ENCODE assay signal across 8 cellular contexts in the genomic region with DNA sequence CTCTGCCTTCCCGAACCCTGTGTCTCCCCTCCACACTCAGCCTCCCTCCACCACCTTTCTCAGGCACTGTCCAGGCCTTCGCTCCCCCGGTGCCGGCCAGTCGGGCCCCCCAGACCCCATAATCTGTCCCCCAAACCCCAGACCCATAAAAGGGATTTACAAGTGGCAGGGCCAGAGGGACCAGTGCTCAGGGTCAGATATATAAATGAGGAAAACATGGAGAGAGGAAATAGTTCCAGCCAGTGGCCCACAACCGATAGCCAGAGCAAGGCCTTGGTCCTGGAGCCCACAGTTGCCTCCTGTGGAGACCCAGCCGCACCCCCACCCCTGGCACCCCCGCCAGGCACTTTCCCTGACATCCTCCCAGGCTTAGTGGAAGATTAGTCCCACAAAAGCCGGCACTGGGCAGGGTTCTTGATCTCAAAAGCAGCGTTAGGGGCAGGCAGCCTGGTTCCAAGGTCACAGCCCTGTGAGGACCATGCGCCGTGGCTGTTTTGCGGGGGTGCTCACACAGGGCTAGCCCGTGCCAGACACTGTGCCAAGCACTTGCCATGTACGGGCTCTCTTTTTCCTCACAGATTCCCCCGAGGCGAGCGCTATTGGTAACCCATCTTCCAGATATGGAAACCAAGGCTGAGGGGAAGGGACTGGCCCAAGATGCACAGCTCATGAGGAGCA. TPM values are rescaled to one million over a fixed set of nuclear protein-coding genes. Genes with fewer than 3 reads are reported as not detected.
DNase-seq lines count a peak whose midpoint lies in the region; ATAC-seq, FAIRE-seq and TF ChIP-seq lines count a peak whose summit lies in the region.

No MANE protein-coding gene starts in this region.

- no peaks in the 10 kb centered on the region for H3K36me3 Mint-ChIP-seq in IgD-negative memory B cell
- H3K36me3 Mint-ChIP-seq in stimulated activated naive B cell treated with anti-CD40 and anti-IgM and Interleukin-4, amounts not matched to agents 10 μg/mL and 1 μg/mL and 100 μg/mL, for 72 hours = peaks cover 2 to 9% of the 10 kb centered on the region in 2 donors

- no peaks in the 10 kb centered on the region for H3K27me3 ChIP-seq in adrenal gland
- peaks cover 50% of the 10 kb centered on the region for H3K27me3 ChIP-seq in keratinocyte (ENCODE audit: control insufficient read depth, extremely low read depth, insufficient read depth, low read length)

- no peaks in the 10 kb centered on the region for H3K9me1 ChIP-seq in keratinocyte (ENCODE audit: control insufficient read depth, extremely low read depth, insufficient read depth, low read length)

- no peak for ATAC-seq in stimulated activated naive B cell treated with anti-CD40 and anti-IgM and Interleukin-4, amounts not matched to agents 10 μg/mL and 1 μg/mL and 100 μg/mL, for 72 hours (replicated peaks)
- ATAC-seq in GM21825 (IDR thresholded peaks at IDR 0.05; ENCODE audit: unreplicated experiment) = no peak

- peak overlapping the region; percentile 63 to 96 (median 86) for H3K4me3 Mint-ChIP-seq in IgD-negative memory B cell
- H3K4me3 Mint-ChIP-seq in stimulated activated naive B cell treated with anti-CD40 and anti-IgM and Interleukin-4, amounts not matched to agents 10 μg/mL and 1 μg/mL and 100 μg/mL, for 72 hours = peak overlapping the region; percentile 87 to 88

- H3K36me3 ChIP-seq in adrenal gland (replicated peaks in 1 of 2) (no peaks in the 10 kb centered on the region), keratinocyte (ENCODE audit: control insufficient read depth in 2 of 2, extremely low read depth in 1 of 2, insufficient read depth in 2 of 2, low read length in 2 of 2) (no peaks in the 10 kb centered on the region)

- no peaks in the 10 kb centered on the region for H3K9me3 Mint-ChIP-seq in IgD-negative memory B cell
- H3K9me3 Mint-ChIP-seq in stimulated activated naive B cell treated with anti-CD40 and anti-IgM and Interleukin-4, amounts not matched to agents 10 μg/mL and 1 μg/mL and 100 μg/mL, for 72 hours = no peaks in the 10 kb centered on the region

- peaks cover 3% of the 10 kb centered on the region for H4K20me1 ChIP-seq in keratinocyte (ENCODE audit: control insufficient read depth, extremely low read depth, insufficient read depth, low read length)

- peak overlapping the region; percentile 70 for H2AFZ ChIP-seq in keratinocyte (ENCODE audit: control insufficient read depth, low read length)

- FAIRE-seq in keratinocyte (lab: Jason Lieb, UNC) = no peak

- DNase-seq in adrenal gland = no peak
- DNase-seq in keratinocyte (ENCODE audit: low read depth, low spot score) = no peak
- DNase-seq in stimulated activated naive B cell treated with anti-CD40 and anti-IgM and Interleukin-4, amounts not matched to agents 10 μg/mL and 1 μg/mL and 100 μg/mL, for 72 hours = no peak
- DNase-seq in ecto neural progenitor cell (ENCODE audit: low spot score) = no peak
- DNase-seq in AG08396 (ENCODE audit: low spot score) = no peak
- no peak for DNase-seq in stimulated activated naive CD4-positive, alpha-beta T cell treated with Interleukin-2 at 50 U/mL for 16 hours (lab: John Stamatoyannopoulos, UW)

- dilution Hi-C loops in keratinocyte (cut with MboI; ENCODE audit: extremely low pct_ligation_motif_present, low sequenced_read_pairs) = no loop called here

- no peaks in the 10 kb centered on the region for H3K9me3 ChIP-seq in adrenal gland (replicated peaks in 1 of 3)
- H3K9me3 ChIP-seq in keratinocyte (ENCODE audit: control insufficient read depth, low read depth, low read length) = no peaks in the 10 kb centered on the region

- H3K4me1 ChIP-seq in adrenal gland (replicated peaks in 1 of 2) (peaks cover 17 to 49% of the 10 kb centered on the region in 2 donors), keratinocyte (ENCODE audit: control insufficient read depth, extremely low read depth, insufficient read depth, low read length) (no peaks in the 10 kb centered on the region)

- H3K4me2 ChIP-seq in keratinocyte (ENCODE audit: control insufficient read depth, extremely low read depth, insufficient read depth, low read depth, low read length) = peak overlapping the region; percentile 70

- peaks cover 10% of the 10 kb centered on the region for H3K27me3 Mint-ChIP-seq in IgD-negative memory B cell
- peaks cover 50 to 60% of the 10 kb centered on the region in 2 donors for H3K27me3 Mint-ChIP-seq in stimulated activated naive B cell treated with anti-CD40 and anti-IgM and Interleukin-4, amounts not matched to agents 10 μg/mL and 1 μg/mL and 100 μg/mL, for 72 hours

- H3K27ac ChIP-seq in adrenal gland = peak overlapping the region; percentile 53 to 92 (median 82)
- H3K27ac ChIP-seq in keratinocyte (ENCODE audit: control insufficient read depth, insufficient read depth, low read length) = no peak overlapping the region

- intact Hi-C loops in adrenal gland (cut with DNase I) = loop anchor here (5.0 kb wide), 2 partner anchors 115 to 120 kb away; no protein-coding TSS in a partner anchor

- peaks cover 2 to 8% (median 5%) of the 10 kb centered on the region in 3 donors for H3K4me1 Mint-ChIP-seq in IgD-negative memory B cell
- peaks cover 12 to 15% of the 10 kb centered on the region in 2 donors for H3K4me1 Mint-ChIP-seq in stimulated activated naive B cell treated with anti-CD40 and anti-IgM and Interleukin-4, amounts not matched to agents 10 μg/mL and 1 μg/mL and 100 μg/mL, for 72 hours

- no peak for TF ChIP-seq POLR2A in adrenal gland (IDR thresholded peaks at IDR 0.05)

- H3K4me3 ChIP-seq in adrenal gland (peak overlapping the region in 1 of 4 donors; percentile 57), keratinocyte (ENCODE audit: control insufficient read depth in 2 of 3, extremely low read depth in 1 of 3, insufficient read depth in 2 of 3, low read depth in 1 of 3, low read length in 3 of 3) (peak overlapping the region in 1 of 3 experiments; percentile 58)

- H3K79me2 ChIP-seq in keratinocyte (ENCODE audit: control insufficient read depth, insufficient read depth, low read length) = no peaks in the 10 kb centered on the region

- H3K27ac Mint-ChIP-seq in IgD-negative memory B cell = peak overlapping the region in 1 of 3 donors; percentile 7
- H3K27ac Mint-ChIP-seq in stimulated activated naive B cell treated with anti-CD40 and anti-IgM and Interleukin-4, amounts not matched to agents 10 μg/mL and 1 μg/mL and 100 μg/mL, for 72 hours = no peak overlapping the region

- 49 to 56% (median 52%) methylated on average over 14 to 18 of the region's 18 CpGs for WGBS in adrenal gland, 4 donors

- TF ChIP-seq CTCF in adrenal gland (IDR thresholded peaks at IDR 0.05) = no peak
- no peak for TF ChIP-seq CTCF in keratinocyte (optimal IDR thresholded peaks at IDR 0.05 in 1 of 3, IDR thresholded peaks at IDR 0.05 in 1 of 3, conservative IDR thresholded peaks at IDR 0.05 in 1 of 3; ENCODE audit: extremely low read depth in 1 of 3, insufficient read depth in 2 of 3, low read length in 3 of 3)

- no peak overlapping the region for H3K9ac ChIP-seq in keratinocyte (ENCODE audit: control insufficient read depth, extremely low read depth, insufficient read depth, low read length)

RNA-seq across cellular contexts. Expression of gene PLXND1, which starts 1.1 kb away (rescaled TPM):
- polyA plus RNA-seq in IgD-negative memory B cell = 3.0 TPM
- total RNA-seq in adrenal gland = 100 to 1,000 TPM; 101 to 191 (median 149) TPM
- 100 to 1,000 TPM in 2 of 3 donors, 10 to 100 TPM in 1; 41.2 to 370 (median 130) TPM for polyA plus RNA-seq in adrenal gland
- polyA plus RNA-seq in keratinocyte = 0.09 to 0.36 TPM (median 0.25 TPM) in 3 replicates
- polyA plus RNA-seq in keratinocyte (2011; ENCODE audit: low read depth) = 0.81 TPM
- 0.09 and 0.27 TPM in 2 replicates for polyA plus RNA-seq in keratinocyte (2011; cell fraction: cytosol; rRNA removed)
- polyA plus RNA-seq in keratinocyte (2011; cell fraction: nucleus; rRNA removed) = 0.61 and 0.93 TPM in 2 replicates
- polyA plus RNA-seq in keratinocyte (2012; ENCODE audit: low replicate concordance) = 0.36 and 1.3 TPM in 2 replicates
- 0.10 to 0.92 TPM (median 0.59 TPM) in 3 replicates for polyA minus RNA-seq in keratinocyte
- polyA minus RNA-seq in keratinocyte (2011; cell fraction: cytosol; rRNA and poly(A)+ RNA removed) = not detected
- 1.8 and 1.9 TPM in 2 replicates for polyA minus RNA-seq in keratinocyte (2011; cell fraction: nucleus; rRNA and poly(A)+ RNA removed)

Comparison
In these comparisons a context has a peak if more than half of its experiments do, and no peak if none do; other contexts are left out.
1. RNA of gene PLXND1, which starts 1.1 kb away (polyA plus RNA-seq): 41.2 to 370 TPM in adrenal gland; 3.0 TPM in IgD-negative memory B cell (single experiment) and 0.09 to 1.3 TPM in keratinocyte; every median in the first group is over 10 times any median in the second.